ENCODE assay signal across 18 cellular contexts in genomic region chrX:47570794-47571193, GRCh38. TPM values are rescaled to one million over a fixed set of nuclear protein-coding genes. Genes with fewer than 3 reads are reported as not detected.
A peak's percentile ranks its signal among the peaks of the same experiment; 100 is the strongest.
DNase-seq lines count a peak whose midpoint lies in the region; ATAC-seq, FAIRE-seq and TF ChIP-seq lines count a peak whose summit lies in the region.
"Had no signal": no experiment of that assay in that cellular context is flagged by ENCODE, and none has a peak within 500 bp of the region (broad histone marks: within the 10 kb centered on the region; RNA-seq: fewer than 3 reads in every experiment).

No MANE protein-coding gene starts in this region.

- intact Hi-C loops in Calu3 (cut with micrococcal nuclease; ENCODE audit: unreplicated experiment) (no loop called here), K562 (cut with micrococcal nuclease) (no loop called here), spleen (cut with DNase I; ENCODE audit: low total_unique reads) (no loop called here)

- H3K9me3 Mint-ChIP-seq in Calu3 (ENCODE audit: low read depth, unreplicated experiment) (no peaks in the 10 kb centered on the region), memory B cell (no peaks in the 10 kb centered on the region)
- H3K9me3 Mint-ChIP-seq: GM23338 had no signal

- H2AK5ac ChIP-seq in neuronal stem cell (ENCODE audit: low read depth, low read length): no peak overlapping the region

- H3K79me2 ChIP-seq in K562 (ENCODE audit: control insufficient read depth, insufficient read depth, low read length): no peaks in the 10 kb centered on the region

- H3K18ac ChIP-seq in neuronal stem cell (ENCODE audit: low read length): no peak overlapping the region

- WGBS in K562 (ENCODE audit: insufficient coverage, low coverage, missing lambda C conversion rate): 74% methylated on average over 3 of the region's 8 CpGs
- WGBS in neuronal stem cell (ENCODE audit: extremely low coverage in 2 of 2, insufficient read length in 2 of 2, insufficient replicate concordance in 1 of 2), 2 donors: no CpG with 5 or more reads among the region's 8 CpGs
- WGBS in spleen, 5 donors: 80 to 97% (median 91%) methylated on average over 7 to 8 of the region's 8 CpGs; no CpG with 5 or more reads in 1 of the 5 donors

- no peak overlapping the region for H3K9ac ChIP-seq in K562 (ENCODE audit: insufficient read depth in 1 of 2, low read depth in 2 of 2, low read length in 2 of 2)
- peak overlapping the region; percentile 4 for H3K9ac ChIP-seq in neuronal stem cell (ENCODE audit: low read depth, low read length, poor library complexity)
- H3K9ac ChIP-seq: BLaER1 treated with 17β-estradiol and CSF1 and Interleukin-3, amounts not matched to agents 10 nM and 100 nM had no signal

- H3K14ac ChIP-seq in neuronal stem cell (ENCODE audit: low read length): no peak overlapping the region

- H3K4me3 Mint-ChIP-seq in Calu3 (ENCODE audit: low read depth, unreplicated experiment) (no peak overlapping the region), memory B cell (no peak overlapping the region)
- H3K4me3 Mint-ChIP-seq: CD4-positive, CD25-positive, alpha-beta regulatory T cell; GM23338 had no signal

- TF ChIP-seq CTCF in Calu3 (IDR thresholded peaks at IDR 0.05; ENCODE audit: unreplicated experiment) (no peak), K562 (IDR thresholded peaks at IDR 0.05 in 2 of 3, conservative IDR thresholded peaks at IDR 0.05 in 1 of 3; ENCODE audit: insufficient read depth in 2 of 3, low read depth in 1 of 3, low read length in 3 of 3) (no peak), spleen (IDR thresholded peaks at IDR 0.05 in 8 of 11, conservative IDR thresholded peaks at IDR 0.05 in 3 of 11) (no peak)

- no peak for TF ChIP-seq RAD21 in K562 (CRISPR knock-in tag; conservative IDR thresholded peaks at IDR 0.05 in 1 of 2, IDR thresholded peaks at IDR 0.05 in 1 of 2)

- no peaks in the 10 kb centered on the region for H4K20me1 ChIP-seq in K562 (replicated peaks; ENCODE audit: control insufficient read depth, insufficient read depth, low read length)

- H2BK15ac ChIP-seq in neuronal stem cell (ENCODE audit: low read length): no peak overlapping the region

- no peak for ATAC-seq in K562
- no peak for ATAC-seq in memory B cell (ENCODE audit: low read depth)
- no peak for ATAC-seq in HG02610 (IDR thresholded peaks at IDR 0.05; ENCODE audit: unreplicated experiment)
- ATAC-seq: GM23338 had no signal

- H3K4me1 ChIP-seq in K562 (replicated peaks in 1 of 2; ENCODE audit: control insufficient read depth in 2 of 2, insufficient read depth in 2 of 2, low read length in 2 of 2) (peaks cover 0 to 41% of the 10 kb centered on the region in 2 experiments; a peak in 3 of 5 replicates), neuronal stem cell (ENCODE audit: control insufficient read depth in 2 of 2, insufficient read depth in 1 of 2, low read depth in 1 of 2, low read length in 2 of 2) (peaks cover 0 to 11% of the 10 kb centered on the region in 2 donors), spleen (peaks cover 0 to 18% (median 7%) of the 10 kb centered on the region in 6 donors)

- H3K9me3 ChIP-seq in K562 (replicated peaks; ENCODE audit: control insufficient read depth, insufficient read depth, low read depth, low read length) (no peaks in the 10 kb centered on the region), neuronal stem cell (replicated peaks in 1 of 2; ENCODE audit: control insufficient read depth in 2 of 2, insufficient read depth in 1 of 2, low read depth in 1 of 2, low read length in 2 of 2) (no peaks in the 10 kb centered on the region), spleen (no peaks in the 10 kb centered on the region)

- no peak overlapping the region for H3K4ac ChIP-seq in neuronal stem cell (ENCODE audit: low read length)

- H4K91ac ChIP-seq in neuronal stem cell (ENCODE audit: low read depth, low read length, poor library complexity): no peak overlapping the region

- DNase-seq in Calu3: no peak
- DNase-seq in K562 (ENCODE audit: extremely low read depth in 1 of 4, low spot score in 3 of 4): no peak
- no peak for DNase-seq in memory B cell (ENCODE audit: low spot score in 2 of 2)
- DNase-seq in neuronal stem cell (ENCODE audit: low spot score): no peak
- DNase-seq in SW480 (ENCODE audit: low spot score): no peak
- DNase-seq in spleen: no peak
- no peak for DNase-seq in activated effector memory CD4-positive, alpha-beta T cell treated with Interleukin-2 at 50 U/mL for 16 hours
- DNase-seq: ACHN; CD4-positive, CD25-positive, alpha-beta regulatory T cell; DMS153; DMS79 treated with DMSO at 0.1 percent for 48 hours; EL had no signal

- H3K4me2 ChIP-seq in K562 (ENCODE audit: insufficient read depth, low read length): no peak overlapping the region
- H3K4me2 ChIP-seq in neuronal stem cell (ENCODE audit: insufficient read depth, low read length, poor library complexity, severe bottlenecking): no peak overlapping the region
- H3K4me2 ChIP-seq: GM23338 had no signal

- no peak overlapping the region for H2BK120ac ChIP-seq in neuronal stem cell (ENCODE audit: low read depth, low read length)

- TF ChIP-seq POLR2A in K562 (conservative IDR thresholded peaks at IDR 0.05) (0 out of 2 replicates have a peak, but pooled peaks have one; percentile 16), spleen (IDR thresholded peaks at IDR 0.05) (no peak)

- in situ Hi-C loops in K562 (cut with MboI): no loop called here

- no peak for TF ChIP-seq EP300 in K562 (IDR thresholded peaks at IDR 0.05; ENCODE audit: low read length)

- H2AFZ ChIP-seq in K562 (ENCODE audit: low read depth, low read length) (no peak overlapping the region), neuronal stem cell (ENCODE audit: low read length) (no peak overlapping the region)
- H2AFZ ChIP-seq: GM23338 had no signal

- CTCF ChIA-PET in Calu3 (lab: Charles Lee): no interaction called here
- CTCF ChIA-PET in K562 (lab: Yijun Ruan, JAX; ENCODE audit: low intra/inter-chr PET ratio): no interaction called here

- no TSS peak for BruUV-seq in Calu3 (replicated peaks; lab: Mats Ljungman, UMichigan)
- BruUV-seq in K562 (replicated peaks; lab: Mats Ljungman, UMichigan): no TSS peak

- H3K4me3 ChIP-seq in K562 (no peak overlapping the region), neuronal stem cell (ENCODE audit: low read length in 2 of 2) (no peak overlapping the region), spleen (no peak overlapping the region)
- H3K4me3 ChIP-seq: BLaER1 treated with 17β-estradiol and CSF1 and Interleukin-3, amounts not matched to agents 10 nM and 100 nM; GM23338 had no signal

- no peak for FAIRE-seq in K562 (lab: Jason Lieb, UNC)
- FAIRE-seq: G401.6, GM12891 had no signal

- no peak overlapping the region for H2BK5ac ChIP-seq in neuronal stem cell (ENCODE audit: low read length)

- peaks cover 61% of the 10 kb centered on the region; the same call in 2 of the 3 replicates for H3K36me3 ChIP-seq in K562 (ENCODE audit: control insufficient read depth, insufficient read depth, low read length)
- peaks cover 16 to 56% of the 10 kb centered on the region in 2 donors for H3K36me3 ChIP-seq in neuronal stem cell (replicated peaks in 1 of 2; ENCODE audit: control insufficient read depth in 2 of 2, insufficient read depth in 2 of 2, low read length in 2 of 2)
- peaks cover 0 to 65% (median 46%) of the 10 kb centered on the region in 6 donors for H3K36me3 ChIP-seq in spleen

- H3K79me1 ChIP-seq in neuronal stem cell (ENCODE audit: low read depth, low read length): peaks cover 2% of the 10 kb centered on the region

- H3K36me3 Mint-ChIP-seq in Calu3 (ENCODE audit: insufficient read depth, unreplicated experiment) (peaks cover 54% of the 10 kb centered on the region), memory B cell (peaks cover 41% of the 10 kb centered on the region)

- H3K27me3 ChIP-seq in K562 (ENCODE audit: control insufficient read depth in 2 of 2, insufficient read depth in 2 of 2, low read length in 2 of 2): no peaks in the 10 kb centered on the region
- H3K27me3 ChIP-seq in neuronal stem cell (ENCODE audit: control insufficient read depth in 3 of 3, insufficient read depth in 3 of 3, low read depth in 1 of 3, low read length in 3 of 3): no peaks in the 10 kb centered on the region
- H3K27me3 ChIP-seq in spleen (replicated peaks in 1 of 7): peaks cover 0 to 25% (median 8%) of the 10 kb centered on the region in 7 donors

- H2BK12ac ChIP-seq in neuronal stem cell (ENCODE audit: low read length): no peak overlapping the region

- H3K27ac Mint-ChIP-seq in Calu3 (ENCODE audit: unreplicated experiment) (peak overlapping the region; percentile 18), memory B cell (peak overlapping the region; percentile 24)
- H3K27ac Mint-ChIP-seq: GM23338 had no signal

- POLR2A ChIA-PET in K562 (lab: Yijun Ruan, JAX): interaction anchor here (0.8 to 1.3 kb wide), 2 partner anchors 9 to 11 kb away, joined by 3 to 4 read pairs; no protein-coding TSS in a partner anchor

- H3K4me1 Mint-ChIP-seq in Calu3 (ENCODE audit: low read depth, unreplicated experiment) (peaks cover 10% of the 10 kb centered on the region), memory B cell (peaks cover 14% of the 10 kb centered on the region)

- H3K27me3 Mint-ChIP-seq in Calu3 (ENCODE audit: unreplicated experiment) (no peaks in the 10 kb centered on the region), memory B cell (peaks cover 8% of the 10 kb centered on the region)

- H3K9me1 ChIP-seq in K562 (ENCODE audit: control insufficient read depth, insufficient read depth, low read length): no peaks in the 10 kb centered on the region

- H4K8ac ChIP-seq in neuronal stem cell (ENCODE audit: low read depth, low read length): no peak overlapping the region

- no peak overlapping the region for H3K27ac ChIP-seq in K562 (ENCODE audit: extremely low read depth, low read depth, low read length)
- no peak overlapping the region for H3K27ac ChIP-seq in neuronal stem cell (replicated peaks; ENCODE audit: low read length)
- H3K27ac ChIP-seq in spleen: no peak overlapping the region

- no peak overlapping the region for H3K23ac ChIP-seq in neuronal stem cell (ENCODE audit: low read depth, low read length, poor library complexity)

RNA-seq across cellular contexts. Expression of gene ARAF, which starts 9.8 kb away (rescaled TPM):
- total RNA-seq in Calu3 (2022) (79.2 and 84.4 TPM in 2 replicates), K562 (2014; rRNA removed) (22.2 and 24.5 TPM in 2 replicates), K562 (2014; rRNA removed; fragmentation: Illumina TruSeq; extraction: Trizol) (21.4 and 22.1 TPM in 2 replicates), K562 (2015; rRNA removed; fragmentation: Illumina TruSeq; extraction: Trizol) (26.1 and 29.4 TPM in 2 replicates), K562 (2021) (67.7 and 70.0 TPM in 2 replicates), spleen (10 to 100 TPM; 54.9 to 88.8 (median 76.9) TPM)
- total RNA-seq in K562 (2011; cell fraction: chromatin; rRNA removed; ENCODE audit: low replicate concordance): 73.6 and 169 TPM in 2 replicates
- 112 and 121 TPM in 2 replicates for total RNA-seq in K562 (2011; cell fraction: nucleolus; rRNA removed)
- total RNA-seq in K562 (2011; cell fraction: nucleoplasm; rRNA removed): 88.2 and 117 TPM in 2 replicates
- polyA plus RNA-seq in K562 (2011; rRNA removed) (43.0 and 57.6 TPM in 2 replicates), K562 (2014; fragmentation: Illumina TruSeq; extraction: Trizol) (48.1 and 60.1 TPM in 2 replicates), K562 (2014; fragmentation: Nextera tagmentation; extraction: Ambion mirVana) (1 to 10 TPM; 5.5 to 8.8 TPM), K562 (2014; rRNA removed) (38.6 and 42.0 TPM in 2 replicates), spleen (10 to 100 TPM; 32.9 to 97.4 (median 81.6) TPM)
- 38.6 and 60.5 TPM in 2 replicates for polyA plus RNA-seq in K562 (2011; cell fraction: cytosol; rRNA removed)
- 132 and 195 TPM in 2 replicates for polyA plus RNA-seq in K562 (2011; cell fraction: nucleus; rRNA removed)
- 46.8 and 58.0 TPM in 2 replicates for polyA plus RNA-seq in K562 (2012)
- 50.5 and 58.7 TPM in 2 replicates for polyA minus RNA-seq in K562 (2011; rRNA and poly(A)+ RNA removed)
- polyA minus RNA-seq in K562 (2011; cell fraction: cytosol; rRNA and poly(A)+ RNA removed): 33.5 and 38.0 TPM in 2 replicates
- polyA minus RNA-seq in K562 (2011; cell fraction: nucleus; rRNA and poly(A)+ RNA removed): 54.1 and 55.8 TPM in 2 replicates
- polyA plus RNA-seq in neuronal stem cell (2013, experiment 1 of 2): 48.0 TPM
- 47.8 TPM for polyA plus RNA-seq in neuronal stem cell (2013, experiment 2 of 2)

RNA-seq across cellular contexts. Expression of gene TIMP1, which starts 11.4 kb away (rescaled TPM):
- total RNA-seq in Calu3 (2022): 143 and 188 TPM in 2 replicates
- 280 and 965 TPM in 2 replicates for total RNA-seq in K562 (2011; cell fraction: chromatin; rRNA removed; ENCODE audit: low replicate concordance)
- total RNA-seq in K562 (2011; cell fraction: nucleolus; rRNA removed): 1,302 and 2,067 TPM in 2 replicates
- total RNA-seq in K562 (2011; cell fraction: nucleoplasm; rRNA removed): 1,014 and 1,106 TPM in 2 replicates
- 203 and 272 TPM in 2 replicates for total RNA-seq in K562 (2014; rRNA removed)
- 107 and 115 TPM in 2 replicates for total RNA-seq in K562 (2014; rRNA removed; fragmentation: Illumina TruSeq; extraction: Trizol)
- 187 and 190 TPM in 2 replicates for total RNA-seq in K562 (2015; rRNA removed; fragmentation: Illumina TruSeq; extraction: Trizol)
- 264 and 292 TPM in 2 replicates for total RNA-seq in K562 (2021)
- polyA plus RNA-seq in K562 (2011; rRNA removed): 436 and 513 TPM in 2 replicates
- polyA plus RNA-seq in K562 (2011; cell fraction: cytosol; rRNA removed): 819 and 2,428 TPM in 2 replicates
- 230 and 506 TPM in 2 replicates for polyA plus RNA-seq in K562 (2011; cell fraction: nucleus; rRNA removed)
- polyA plus RNA-seq in K562 (2012): 447 and 511 TPM in 2 replicates
- polyA plus RNA-seq in K562 (2014; fragmentation: Illumina TruSeq; extraction: Trizol): 273 and 317 TPM in 2 replicates
- polyA plus RNA-seq in K562 (2014; fragmentation: Nextera tagmentation; extraction: Ambion mirVana): 100 to 1,000 TPM; 530 to 699 TPM
- 167 and 174 TPM in 2 replicates for polyA plus RNA-seq in K562 (2014; rRNA removed)
- polyA minus RNA-seq in K562 (2011; rRNA and poly(A)+ RNA removed): 359 and 800 TPM in 2 replicates
- polyA minus RNA-seq in K562 (2011; cell fraction: cytosol; rRNA and poly(A)+ RNA removed): 495 and 903 TPM in 2 replicates
- polyA minus RNA-seq in K562 (2011; cell fraction: nucleus; rRNA and poly(A)+ RNA removed): 104 and 113 TPM in 2 replicates
- polyA plus RNA-seq in neuronal stem cell (2013, experiment 1 of 2): 75.3 TPM
- polyA plus RNA-seq in neuronal stem cell (2013, experiment 2 of 2): 72.6 TPM
- 100 to 1,000 TPM; 137 to 293 (median 188) TPM for total RNA-seq in spleen
- polyA plus RNA-seq in spleen: 100 to 1,000 TPM in 2 of 3 donors, 10 to 100 TPM in 1; 86.8 to 220 (median 180) TPM

RNA-seq across cellular contexts. Expression of gene SYN1, which starts 48.9 kb away (rescaled TPM):
- total RNA-seq in Calu3 (2022) (0.21 TPM in 1 of 2 replicates, not detected in the other), K562 (2014; rRNA removed) (0.18 TPM in 1 of 2 replicates, not detected in the other), K562 (2014; rRNA removed; fragmentation: Illumina TruSeq; extraction: Trizol) (0.10 and 0.15 TPM in 2 replicates), K562 (2015; rRNA removed; fragmentation: Illumina TruSeq; extraction: Trizol) (not detected in 2 replicates), K562 (2021) (0.24 and 0.38 TPM in 2 replicates), spleen (1 to 10 TPM in 1 of 7 donors, under 1 TPM in 6; 0.23 to 1.2 (median 0.60) TPM)
- total RNA-seq in K562 (2011; cell fraction: chromatin; rRNA removed; ENCODE audit: low replicate concordance): 0.88 and 1.1 TPM in 2 replicates
- total RNA-seq in K562 (2011; cell fraction: nucleolus; rRNA removed): 0.26 TPM in 1 of 2 replicates, not detected in the other
- total RNA-seq in K562 (2011; cell fraction: nucleoplasm; rRNA removed): 0.66 TPM in 1 of 2 replicates, not detected in the other
- polyA plus RNA-seq in K562 (2011; rRNA removed) (0.01 and 0.12 TPM in 2 replicates), K562 (2014; fragmentation: Illumina TruSeq; extraction: Trizol) (0.14 and 0.28 TPM in 2 replicates), K562 (2014; fragmentation: Nextera tagmentation; extraction: Ambion mirVana) (under 1 TPM in 1 of 2 experiments, not detected in 1; 0.07 TPM), K562 (2014; rRNA removed) (0.24 TPM in 1 of 2 replicates, not detected in the other), spleen (under 1 TPM; 0.10 to 0.68 (median 0.61) TPM)
- 0.10 and 0.15 TPM in 2 replicates for polyA plus RNA-seq in K562 (2011; cell fraction: cytosol; rRNA removed)
- polyA plus RNA-seq in K562 (2011; cell fraction: nucleus; rRNA removed): 0.18 and 0.42 TPM in 2 replicates
- polyA plus RNA-seq in K562 (2012): 0.30 and 0.66 TPM in 2 replicates
- polyA minus RNA-seq in K562 (2011; rRNA and poly(A)+ RNA removed): 0.09 and 1.2 TPM in 2 replicates
- 0.36 and 1.2 TPM in 2 replicates for polyA minus RNA-seq in K562 (2011; cell fraction: cytosol; rRNA and poly(A)+ RNA removed)
- polyA minus RNA-seq in K562 (2011; cell fraction: nucleus; rRNA and poly(A)+ RNA removed): 0.13 and 0.22 TPM in 2 replicates
- 3.6 TPM for polyA plus RNA-seq in neuronal stem cell (2013, experiment 1 of 2)
- polyA plus RNA-seq in neuronal stem cell (2013, experiment 2 of 2): 4.0 TPM
- total RNA-seq: CD4-positive, CD25-positive, alpha-beta regulatory T cell; HT-29 had no signal

RNA-seq across cellular contexts. Expression of gene CFP, which starts 58.9 kb away (rescaled TPM):
- 1.2 and 1.4 TPM in 2 replicates for total RNA-seq in Calu3 (2022)
- 0.92 and 1.3 TPM in 2 replicates for total RNA-seq in K562 (2011; cell fraction: chromatin; rRNA removed; ENCODE audit: low replicate concordance)
- 0.53 and 0.67 TPM in 2 replicates for total RNA-seq in K562 (2011; cell fraction: nucleolus; rRNA removed)
- 1.1 and 1.2 TPM in 2 replicates for total RNA-seq in K562 (2011; cell fraction: nucleoplasm; rRNA removed)
- 0.41 and 2.1 TPM in 2 replicates for total RNA-seq in K562 (2014; rRNA removed)
- total RNA-seq in K562 (2014; rRNA removed; fragmentation: Illumina TruSeq; extraction: Trizol): 0.26 and 0.55 TPM in 2 replicates
- 1.1 and 1.5 TPM in 2 replicates for total RNA-seq in K562 (2015; rRNA removed; fragmentation: Illumina TruSeq; extraction: Trizol)
- total RNA-seq in K562 (2021): 0.89 and 2.0 TPM in 2 replicates
- 0.28 and 0.93 TPM in 2 replicates for polyA plus RNA-seq in K562 (2011; rRNA removed)
- polyA plus RNA-seq in K562 (2011; cell fraction: cytosol; rRNA removed): 0.72 and 0.88 TPM in 2 replicates
- polyA plus RNA-seq in K562 (2011; cell fraction: nucleus; rRNA removed): 0.68 and 0.97 TPM in 2 replicates
- 2.0 and 5.5 TPM in 2 replicates for polyA plus RNA-seq in K562 (2012)
- 0.79 and 1.2 TPM in 2 replicates for polyA plus RNA-seq in K562 (2014; fragmentation: Illumina TruSeq; extraction: Trizol)
- under 1 TPM; 0.18 to 0.28 TPM for polyA plus RNA-seq in K562 (2014; fragmentation: Nextera tagmentation; extraction: Ambion mirVana)
- polyA plus RNA-seq in K562 (2014; rRNA removed): 1.2 and 2.0 TPM in 2 replicates
- 0.07 and 0.09 TPM in 2 replicates for polyA minus RNA-seq in K562 (2011; rRNA and poly(A)+ RNA removed)
- polyA minus RNA-seq in K562 (2011; cell fraction: cytosol; rRNA and poly(A)+ RNA removed): 0.48 TPM in 1 of 2 replicates, not detected in the other
- polyA minus RNA-seq in K562 (2011; cell fraction: nucleus; rRNA and poly(A)+ RNA removed): 0.27 and 0.56 TPM in 2 replicates
- 0.25 TPM for polyA plus RNA-seq in neuronal stem cell (2013, experiment 1 of 2)
- polyA plus RNA-seq in neuronal stem cell (2013, experiment 2 of 2): 0.24 TPM
- total RNA-seq in spleen: 100 to 1,000 TPM in 6 of 7 donors, 10 to 100 TPM in 1; 98.2 to 180 (median 117) TPM
- 10 to 100 TPM; 25.3 to 85.8 (median 57.5) TPM for polyA plus RNA-seq in spleen
